ENCODE assay signal across 10 cellular contexts in genomic region chr1:10686404-10687040, GRCh38.
A peak's percentile ranks its signal among the peaks of the same experiment; 100 is the strongest.
DNase-seq lines count a peak whose midpoint lies in the region; ATAC-seq and FAIRE-seq lines count a peak whose summit lies in the region.
"Had no signal": no experiment of that assay in that cellular context is flagged by ENCODE, and none has a peak within 500 bp of the region (broad histone marks: within the 10 kb centered on the region; RNA-seq: fewer than 3 reads in every experiment).

No MANE protein-coding gene starts in this region.

- peak overlapping the region; percentile 62 to 63 for H3K27ac ChIP-seq in small intestine (ENCODE audit: low read depth in 1 of 2, low read length in 1 of 2)

- WGBS in small intestine, 3 donors, result 20 to 59% (median 40%) methylated on average over 20 of the region's 20 CpGs

- H3K9me3 ChIP-seq in small intestine (ENCODE audit: control insufficient read depth, low read depth), result no peaks in the 10 kb centered on the region

- peak; percentile 47 for DNase-seq in LoVo (ENCODE audit: low spot score)
- peak; percentile 24 for DNase-seq in RCC 7860 (ENCODE audit: low spot score)
- peak in 1 of 2 donors; percentile 36 for DNase-seq in left colon
- DNase-seq in small intestine, result no peak
- DNase-seq in activated gamma-delta T cell treated with Interleukin-2 at 50 U/mL for 16 hours, result no peak
- DNase-seq: DND-41 had no signal

- H3K4me1 ChIP-seq in small intestine (ENCODE audit: control insufficient read depth in 2 of 2, insufficient read depth in 1 of 2, low read depth in 1 of 2, low read length in 1 of 2), result peaks cover 8 to 26% of the 10 kb centered on the region in 2 donors

- no peak overlapping the region for H3K4me3 ChIP-seq in small intestine (ENCODE audit: low read depth in 1 of 2, low read length in 2 of 2)

- intact Hi-C loops in left colon (cut with DNase I, micrococcal nuclease), result no loop called here

- ATAC-seq in left colon (peak; percentile 37), HG03520 (IDR thresholded peaks at IDR 0.05; ENCODE audit: unreplicated experiment) (no peak), GM18909 (IDR thresholded peaks at IDR 0.05; ENCODE audit: poor library complexity, unreplicated experiment) (no peak)

- no peaks in the 10 kb centered on the region for H3K27me3 ChIP-seq in small intestine (ENCODE audit: control insufficient read depth in 2 of 2, insufficient read depth in 2 of 2, low read length in 2 of 2)

- H3K36me3 ChIP-seq in small intestine (ENCODE audit: control insufficient read depth in 2 of 2, insufficient read depth in 2 of 2, low read length in 2 of 2), result peaks cover 0 to 2% of the 10 kb centered on the region in 2 donors

- no peak for FAIRE-seq in RCC 7860 (lab: Jason Lieb, UNC)
- FAIRE-seq in small intestine (lab: Jason Lieb, UNC), result no peak
- FAIRE-seq: endometrium, TTC549 had no signal

Comparison
In these comparisons a context has a peak if more than half of its experiments do, and no peak if none do; other contexts are left out.
1. DNase-seq: peak in LoVo (single experiment) and RCC 7860 (single experiment); none in small intestine (single experiment) and activated gamma-delta T cell treated with Interleukin-2 at 50 U/mL for 16 hours (single experiment).